ENCODE assay signal across 8 cellular contexts in the genomic region with DNA sequence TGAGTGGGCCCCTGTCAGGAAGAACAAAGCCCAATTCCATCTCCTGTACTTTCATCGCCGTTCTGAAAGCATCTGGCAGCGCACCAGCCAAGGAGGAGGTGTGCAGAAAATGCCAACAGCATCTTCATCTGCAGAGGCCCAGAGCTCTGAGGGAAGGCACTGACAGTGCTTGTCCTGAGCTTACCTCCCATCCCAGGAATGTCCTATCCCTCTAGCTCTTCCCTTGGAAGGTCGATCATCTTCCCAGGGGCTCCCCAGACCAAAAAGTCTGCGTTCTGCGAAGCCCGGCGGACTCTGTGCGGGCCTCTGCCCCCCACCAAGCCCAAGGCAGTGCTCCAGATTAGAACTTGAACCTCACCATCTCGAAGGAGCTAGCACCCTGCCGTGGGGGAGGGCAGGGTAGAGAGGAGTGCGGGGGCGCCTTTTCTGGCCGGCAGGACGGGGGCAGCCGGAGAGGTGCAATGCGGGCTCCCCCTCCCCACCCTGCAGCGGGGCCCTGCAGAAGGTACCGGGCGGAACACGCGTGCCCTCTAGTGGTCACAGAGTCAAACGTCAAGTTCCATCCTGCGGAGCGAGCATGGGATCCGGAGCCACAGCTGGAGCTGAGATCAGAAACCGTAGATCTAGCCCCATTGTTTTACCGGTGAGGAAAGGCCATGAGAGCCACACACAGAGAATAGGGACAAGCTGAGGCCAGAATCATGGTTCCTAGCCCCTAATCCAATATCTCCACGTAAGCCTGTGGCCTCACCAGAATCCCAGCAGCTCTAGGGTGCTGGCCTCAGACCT. TPM values are rescaled to one million over a fixed set of nuclear protein-coding genes. Genes with fewer than 3 reads are reported as not detected.
DNase-seq lines count a peak whose midpoint lies in the region; ATAC-seq and TF ChIP-seq lines count a peak whose summit lies in the region.

No MANE protein-coding gene starts in this region.

- peaks cover 90% of the 10 kb centered on the region for H3K27me3 ChIP-seq in MM.1S (replicated peaks; ENCODE audit: insufficient read depth, low read length)
- H3K27me3 ChIP-seq in aorta (ENCODE audit: control insufficient read depth in 1 of 2, insufficient read depth in 2 of 2, low read length in 1 of 2) = no peaks in the 10 kb centered on the region

- no peak overlapping the region for H3K9ac ChIP-seq in MM.1S (ENCODE audit: low read length)

- no peaks in the 10 kb centered on the region for H3K9me3 Mint-ChIP-seq in T-cell

- H3K4me3 Mint-ChIP-seq in T-cell = no peak overlapping the region

- H3K4me1 Mint-ChIP-seq in T-cell = peaks cover 0 to 2% (median 2%) of the 10 kb centered on the region in 3 donors

- TF ChIP-seq CTCF in MM.1S (IDR thresholded peaks at IDR 0.05; ENCODE audit: low read length) = peak; percentile 87

- WGBS in aorta, 2 donors = 6% methylated on average over 29 of the region's 29 CpGs

- POLR2A ChIA-PET in T-cell (lab: Charles Lee) = interaction anchor here in 1 of 2 donors (0.6 kb wide), 2 partner anchors 27 to 1243 kb away, joined by 3 to 4 read pairs; no protein-coding TSS in a partner anchor

- H3K9me3 ChIP-seq in MM.1S (replicated peaks; ENCODE audit: insufficient read depth, low read length) (no peaks in the 10 kb centered on the region), aorta (ENCODE audit: control insufficient read depth, low read length) (no peaks in the 10 kb centered on the region)

- H3K36me3 Mint-ChIP-seq in T-cell = no peaks in the 10 kb centered on the region

- H3K9me2 ChIP-seq in MM.1S (replicated peaks; ENCODE audit: insufficient read depth, low read length) = no peaks in the 10 kb centered on the region

- peaks cover 13 to 27% of the 10 kb centered on the region in 2 donors for H3K27me3 Mint-ChIP-seq in T-cell

- CTCF ChIA-PET in T-cell (lab: Charles Lee) = interaction anchor here (0.5 to 2.0 kb wide), 17 partner anchors 9 to 667 kb away, joined by 3 to 14 read pairs (median 3); no protein-coding TSS in a partner anchor

- DNase-seq in GM03348 (ENCODE audit: low spot score) = peak; percentile 91
- peak; percentile 64 for DNase-seq in MM.1S
- peak; percentile 27 to 72 (median 60) for DNase-seq in T-cell
- peak; percentile 16 for DNase-seq in amniotic epithelial cell (ENCODE audit: low read depth)
- peak; percentile 82 for DNase-seq in left ventricle myocardium superior
- peak; percentile 84 for DNase-seq in putamen (ENCODE audit: low spot score)
- DNase-seq in aorta = peak; percentile 81 to 89

- H3K4me3 ChIP-seq in MM.1S (ENCODE audit: low read length) = no peak overlapping the region
- H3K4me3 ChIP-seq in aorta (ENCODE audit: low read length in 2 of 2) = no peak overlapping the region

- H3K36me3 ChIP-seq in MM.1S (replicated peaks; ENCODE audit: insufficient read depth, low read length) (no peaks in the 10 kb centered on the region), aorta (ENCODE audit: control insufficient read depth in 1 of 2, insufficient read depth in 2 of 2, low read length in 1 of 2) (no peaks in the 10 kb centered on the region)

- H3K4me2 ChIP-seq in MM.1S (ENCODE audit: low read depth, low read length) = peak overlapping the region; percentile 36; the same call in 1 of the 2 replicates

- H2AFZ ChIP-seq in MM.1S (ENCODE audit: low read length) = peak overlapping the region; percentile 46; the same call in 1 of the 2 replicates

- H3K27ac ChIP-seq in MM.1S (ENCODE audit: low read length) = no peak overlapping the region
- no peak overlapping the region for H3K27ac ChIP-seq in aorta (ENCODE audit: low read depth in 1 of 2, low read length in 2 of 2)

- no peaks in the 10 kb centered on the region for H3K79me2 ChIP-seq in MM.1S (ENCODE audit: low read length)

- H3K27ac Mint-ChIP-seq in T-cell = no peak overlapping the region

- intact Hi-C loops in left ventricle myocardium superior (cut with micrococcal nuclease) = no loop called here
- intact Hi-C loops in aorta (cut with DNase I) = loop anchor here (1.0 to 2.0 kb wide), 2 partner anchors 26 to 27 kb away; no protein-coding TSS in a partner anchor

- ATAC-seq in T-cell (replicated peaks in 1 of 4) (peak; percentile 84 to 90 (median 86)), left ventricle myocardium superior (peak; percentile 63), aorta (ENCODE audit: low FRiP score) (peak; percentile 84), HG03095 (IDR thresholded peaks at IDR 0.05; ENCODE audit: unreplicated experiment) (no peak)

- no peaks in the 10 kb centered on the region for H3F3A ChIP-seq in MM.1S (ENCODE audit: insufficient read depth, low read length)

- H4K20me1 ChIP-seq in MM.1S (ENCODE audit: insufficient read depth, low read length) = no peaks in the 10 kb centered on the region

- no peaks in the 10 kb centered on the region for H3K4me1 ChIP-seq in MM.1S (ENCODE audit: low read length)
- H3K4me1 ChIP-seq in aorta (ENCODE audit: control insufficient read depth in 1 of 2, insufficient read depth in 2 of 2, low read length in 2 of 2) = no peaks in the 10 kb centered on the region

RNA-seq across cellular contexts. Expression of a gene that starts 5.0 kb away (rescaled TPM):
- total RNA-seq in T-cell (under 1 TPM in 1 of 5 donors, not detected in 4; 0.06 TPM), left ventricle myocardium superior (19.6 TPM), aorta (under 1 TPM in 1 of 2 donors, not detected in 1; 0.78 TPM)
- not detected for polyA plus RNA-seq in aorta

RNA-seq across cellular contexts. Expression of a gene that starts 18.8 kb away (rescaled TPM):
- total RNA-seq in T-cell = under 1 TPM in 2 of 5 donors, not detected in 3; 0.09 to 0.20 TPM
- 11.0 TPM for total RNA-seq in left ventricle myocardium superior
- 10 to 100 TPM in 1 of 2 donors, 1 to 10 TPM in 1; 2.2 to 11.8 TPM for total RNA-seq in aorta
- under 1 TPM; 0.05 to 0.25 TPM for polyA plus RNA-seq in aorta

RNA-seq across cellular contexts. Expression of a gene that starts 53.3 kb away (rescaled TPM):
- total RNA-seq in T-cell (100 to 1,000 TPM in 2 of 5 donors, 10 to 100 TPM in 3; 60.8 to 165 (median 95.8) TPM), left ventricle myocardium superior (4.5 TPM), aorta (10 to 100 TPM in 1 of 2 donors, 1 to 10 TPM in 1; 8.0 to 29.5 TPM)
- 1 to 10 TPM; 1.8 to 4.0 TPM for polyA plus RNA-seq in aorta

Comparison
In these comparisons a context has a peak if more than half of its experiments do, and no peak if none do; other contexts are left out.
1. DNase-seq: peak in every context shown above with its lines; median percentile 91 in GM03348; 85 in aorta; 84 in putamen; 82 in left ventricle myocardium superior; 64 in MM.1S; 60 in T-cell; 16 in amniotic epithelial cell.
2. RNA of a gene that starts 5.0 kb away (total RNA-seq): 19.6 TPM in left ventricle myocardium superior (single experiment); 0.78 TPM in aorta and 0.06 TPM in T-cell; every median in the first group is over 10 times any median in the second.